In genomic region chr9:79482078-79482477, GRCh38 we compare ENCODE assay signal across 30 cellular contexts.
DNase-seq lines count a peak whose midpoint lies in the region; ATAC-seq, FAIRE-seq and TF ChIP-seq lines count a peak whose summit lies in the region.
"Had no signal": no experiment of that assay in that cellular context is flagged by ENCODE, and none has a peak within 500 bp of the region (broad histone marks: within the 10 kb centered on the region; RNA-seq: fewer than 3 reads in every experiment).

No MANE protein-coding gene starts in this region.

- no peaks in the 10 kb centered on the region for H3K79me2 ChIP-seq in Loucy (ENCODE audit: insufficient read depth, low read length)

- 45% methylated on average over 2 of the region's 2 CpGs for WGBS in A549 (ENCODE audit: missing lambda C conversion rate)
- WGBS in neuronal stem cell (ENCODE audit: extremely low coverage in 2 of 2, insufficient read length in 2 of 2, insufficient replicate concordance in 1 of 2), 2 donors, result no CpG with 5 or more reads among the region's 2 CpGs

- H2AFZ ChIP-seq in Loucy (ENCODE audit: low read length) (no peak overlapping the region), neuronal stem cell (ENCODE audit: low read length) (peak overlapping the region; percentile 53)
- H2AFZ ChIP-seq: PC-9 had no signal

- H2BK15ac ChIP-seq in neuronal stem cell (ENCODE audit: low read length), result no peak overlapping the region

- no peak for TF ChIP-seq POLR2A in A549 (IDR thresholded peaks at IDR 0.05; ENCODE audit: low read length)

- H3K4me2 ChIP-seq in A549, result peak overlapping the region; percentile 18; the same call in 2 of the 3 replicates
- H3K4me2 ChIP-seq in Loucy (ENCODE audit: low read depth, low read length, poor library complexity, severe bottlenecking), result peak overlapping the region; percentile 17
- no peak overlapping the region for H3K4me2 ChIP-seq in neuronal stem cell (ENCODE audit: insufficient read depth, low read length, poor library complexity, severe bottlenecking)
- H3K4me2 ChIP-seq: BLaER1, PC-9 had no signal

- H2AK5ac ChIP-seq in neuronal stem cell (ENCODE audit: low read depth, low read length), result no peak overlapping the region

- H4K8ac ChIP-seq in neuronal stem cell (ENCODE audit: low read depth, low read length), result no peak overlapping the region

- CTCF ChIA-PET in A549 (lab: Yijun Ruan, JAX), result interaction anchor here (1.0 kb wide), 1 partner anchor 352 kb away, joined by 4 read pairs; no protein-coding TSS in a partner anchor

- no peaks in the 10 kb centered on the region for H3K79me1 ChIP-seq in neuronal stem cell (ENCODE audit: low read depth, low read length)

- H4K91ac ChIP-seq in neuronal stem cell (ENCODE audit: low read depth, low read length, poor library complexity), result no peak overlapping the region

- H3K9me3 ChIP-seq in A549 (no peaks in the 10 kb centered on the region), Loucy (ENCODE audit: insufficient read depth, low read depth, low read length) (no peaks in the 10 kb centered on the region), neuronal stem cell (replicated peaks in 1 of 2; ENCODE audit: control insufficient read depth in 2 of 2, insufficient read depth in 1 of 2, low read depth in 1 of 2, low read length in 2 of 2) (no peaks in the 10 kb centered on the region)
- H3K9me3 ChIP-seq: BLaER1, SJSA1 had no signal

- no peak for TF ChIP-seq EP300 in A549 (IDR thresholded peaks at IDR 0.05)

- H3K9ac ChIP-seq in Loucy (ENCODE audit: low read depth, low read length, poor library complexity, severe bottlenecking), result no peak overlapping the region
- H3K9ac ChIP-seq in neuronal stem cell (ENCODE audit: low read depth, low read length, poor library complexity), result no peak overlapping the region
- H3K9ac ChIP-seq: BLaER1 had no signal

- POLR2A ChIA-PET in A549 (lab: Yijun Ruan, JAX), result interaction anchor here (0.6 kb wide), 1 partner anchor 90 kb away, joined by 3 read pairs; the partner anchor contains the start of gene TLE4

- H3K27me3 ChIP-seq in Loucy (ENCODE audit: insufficient read depth, low read length, poor library complexity, severe bottlenecking) (no peaks in the 10 kb centered on the region), neuronal stem cell (ENCODE audit: control insufficient read depth in 3 of 3, insufficient read depth in 3 of 3, low read depth in 1 of 3, low read length in 3 of 3) (no peaks in the 10 kb centered on the region)
- H3K27me3 ChIP-seq: BLaER1, SJSA1 had no signal

- H2BK12ac ChIP-seq in neuronal stem cell (ENCODE audit: low read length), result no peak overlapping the region

- no peak overlapping the region for H2BK5ac ChIP-seq in neuronal stem cell (ENCODE audit: low read length)

- no peak for DNase-seq in A549 (ENCODE audit: low read depth in 1 of 2, low spot score in 1 of 2)
- DNase-seq in choroid plexus epithelial cell (ENCODE audit: low read depth), result peak; percentile 24
- no peak for DNase-seq in neuronal stem cell (ENCODE audit: low spot score)
- DNase-seq in RKO (ENCODE audit: low spot score), result no peak
- no peak for DNase-seq in activated CD4-positive, alpha-beta T cell treated with anti-CD3 and anti-CD28 coated beads for 1 hour
- no peak for DNase-seq in AML-193 (lab: John Stamatoyannopoulos, UW)
- DNase-seq: CD4-positive, CD25-positive, alpha-beta regulatory T cell; HFFc6; Kasumi-1; MV-4-11; NCI-H1105; NCI-H146; NCI-H1930; NCI-H2107; NCI-H446; NCI-H524 treated with DMSO at 0.1 percent for 48 hours; NCI-H774; NK-92 treated with Interleukin-12 subunit alpha and Interleukin-12 subunit beta, amount 100 ng/mL, for 24 hours; PC-9; Right ventricle myocardium superior; RPMI8226 had no signal

- no peak overlapping the region for H2BK120ac ChIP-seq in neuronal stem cell (ENCODE audit: low read depth, low read length)

- no peak for FAIRE-seq in A549 (lab: Jason Lieb, UNC)
- FAIRE-seq: D721Med, GM18507, HepG2, K562 had no signal

- peaks cover 8% of the 10 kb centered on the region; the same call in 1 of the 3 replicates for H3K4me1 ChIP-seq in A549
- H3K4me1 ChIP-seq in Loucy (ENCODE audit: insufficient read depth, low read length, poor library complexity, severe bottlenecking), result peaks cover 38% of the 10 kb centered on the region
- peaks cover 0 to 9% of the 10 kb centered on the region in 2 donors for H3K4me1 ChIP-seq in neuronal stem cell (ENCODE audit: control insufficient read depth in 2 of 2, insufficient read depth in 1 of 2, low read depth in 1 of 2, low read length in 2 of 2)
- H3K4me1 ChIP-seq: BLaER1, HAP-1 had no signal

- no peak for TF ChIP-seq RAD21 in A549 (conservative IDR thresholded peaks at IDR 0.05 in 1 of 2, IDR thresholded peaks at IDR 0.05 in 1 of 2)

- no peaks in the 10 kb centered on the region for H4K20me1 ChIP-seq in Loucy (ENCODE audit: insufficient read depth, low read length, poor library complexity, severe bottlenecking)
- H4K20me1 ChIP-seq: BLaER1 had no signal

- no peak overlapping the region for H3K4ac ChIP-seq in neuronal stem cell (ENCODE audit: low read length)

- H3K4me3 ChIP-seq in A549 (no peak overlapping the region), Loucy (ENCODE audit: low read length, poor library complexity, severe bottlenecking) (no peak overlapping the region), choroid plexus epithelial cell (ENCODE audit: low read depth, low read length) (no peak overlapping the region), neuronal stem cell (ENCODE audit: low read length in 2 of 2) (no peak overlapping the region)
- H3K4me3 ChIP-seq: BLaER1, HAP-1, K562, PC-9, SJSA1 had no signal

- H3K23ac ChIP-seq in neuronal stem cell (ENCODE audit: low read depth, low read length, poor library complexity), result no peak overlapping the region

- no peak for ATAC-seq in A549
- ATAC-seq: HepG2, K562 had no signal

- no peak overlapping the region for H3K14ac ChIP-seq in neuronal stem cell (ENCODE audit: low read length)

- no peak for TF ChIP-seq CTCF in A549 (IDR thresholded peaks at IDR 0.05)
- no peak for TF ChIP-seq CTCF in Loucy (conservative IDR thresholded peaks at IDR 0.05; ENCODE audit: low read length)
- no peak for TF ChIP-seq CTCF in choroid plexus epithelial cell (conservative IDR thresholded peaks at IDR 0.05; ENCODE audit: low read depth, low read length)

- no peak overlapping the region for H3K27ac ChIP-seq in A549
- H3K27ac ChIP-seq in neuronal stem cell (replicated peaks; ENCODE audit: low read length), result no peak overlapping the region
- H3K27ac ChIP-seq: 22Rv1, BLaER1, PC-9, SJSA1 had no signal

- H3K36me3 ChIP-seq in Loucy (ENCODE audit: insufficient read depth, low read length), result no peaks in the 10 kb centered on the region
- H3K36me3 ChIP-seq in neuronal stem cell (replicated peaks in 1 of 2; ENCODE audit: control insufficient read depth in 2 of 2, insufficient read depth in 2 of 2, low read length in 2 of 2), result no peaks in the 10 kb centered on the region
- H3K36me3 ChIP-seq: BLaER1, HAP-1, SJSA1 had no signal

- no peak overlapping the region for H3K18ac ChIP-seq in neuronal stem cell (ENCODE audit: low read length)

- H3K9me2 ChIP-seq in Loucy (replicated peaks; ENCODE audit: low read depth, low read length), result no peaks in the 10 kb centered on the region

- H3F3A ChIP-seq in Loucy (ENCODE audit: low read depth), result 0 out of 2 replicates have a peak, but pooled peaks cover 4% of the 10 kb centered on the region

TF ChIP-seq in A549, 52 proteins besides CTCF, POLR2A, EP300 and RAD21:
- TF ChIP-seq HES2 (IDR thresholded peaks at IDR 0.05), result no peak
- no peak for TF ChIP-seq GATA3 (IDR thresholded peaks at IDR 0.05; ENCODE audit: borderline replicate concordance)
- TF ChIP-seq CBX2 (IDR thresholded peaks at IDR 0.05; ENCODE audit: borderline replicate concordance, low read depth), result no peak
- no peak for TF ChIP-seq PHF8 (IDR thresholded peaks at IDR 0.05; ENCODE audit: borderline replicate concordance, low read depth)
- TF ChIP-seq ZSCAN20 (CRISPR knock-in tag; IDR thresholded peaks at IDR 0.05), result no peak
- no peak for TF ChIP-seq KDM5A (IDR thresholded peaks at IDR 0.05)
- TF ChIP-seq RARB (CRISPR knock-in tag; IDR thresholded peaks at IDR 0.05), result no peak
- no peak for TF ChIP-seq FOSL2 (IDR thresholded peaks at IDR 0.05)
- TF ChIP-seq FOSL2 (CRISPR knock-in tag; IDR thresholded peaks at IDR 0.05), result no peak
- TF ChIP-seq SREBF2 (IDR thresholded peaks at IDR 0.05), result no peak
- TF ChIP-seq CEBPB (IDR thresholded peaks at IDR 0.05), result no peak
- no peak for TF ChIP-seq FOSB (CRISPR knock-in tag; IDR thresholded peaks at IDR 0.05)
- TF ChIP-seq HOXB5 (CRISPR knock-in tag; IDR thresholded peaks at IDR 0.05), result no peak
- no peak for TF ChIP-seq RCOR1 (IDR thresholded peaks at IDR 0.05; ENCODE audit: low read depth, low read length)
- no peak for TF ChIP-seq ATOH8 (CRISPR knock-in tag; IDR thresholded peaks at IDR 0.05; ENCODE audit: low read depth)
